In the genomic region with DNA sequence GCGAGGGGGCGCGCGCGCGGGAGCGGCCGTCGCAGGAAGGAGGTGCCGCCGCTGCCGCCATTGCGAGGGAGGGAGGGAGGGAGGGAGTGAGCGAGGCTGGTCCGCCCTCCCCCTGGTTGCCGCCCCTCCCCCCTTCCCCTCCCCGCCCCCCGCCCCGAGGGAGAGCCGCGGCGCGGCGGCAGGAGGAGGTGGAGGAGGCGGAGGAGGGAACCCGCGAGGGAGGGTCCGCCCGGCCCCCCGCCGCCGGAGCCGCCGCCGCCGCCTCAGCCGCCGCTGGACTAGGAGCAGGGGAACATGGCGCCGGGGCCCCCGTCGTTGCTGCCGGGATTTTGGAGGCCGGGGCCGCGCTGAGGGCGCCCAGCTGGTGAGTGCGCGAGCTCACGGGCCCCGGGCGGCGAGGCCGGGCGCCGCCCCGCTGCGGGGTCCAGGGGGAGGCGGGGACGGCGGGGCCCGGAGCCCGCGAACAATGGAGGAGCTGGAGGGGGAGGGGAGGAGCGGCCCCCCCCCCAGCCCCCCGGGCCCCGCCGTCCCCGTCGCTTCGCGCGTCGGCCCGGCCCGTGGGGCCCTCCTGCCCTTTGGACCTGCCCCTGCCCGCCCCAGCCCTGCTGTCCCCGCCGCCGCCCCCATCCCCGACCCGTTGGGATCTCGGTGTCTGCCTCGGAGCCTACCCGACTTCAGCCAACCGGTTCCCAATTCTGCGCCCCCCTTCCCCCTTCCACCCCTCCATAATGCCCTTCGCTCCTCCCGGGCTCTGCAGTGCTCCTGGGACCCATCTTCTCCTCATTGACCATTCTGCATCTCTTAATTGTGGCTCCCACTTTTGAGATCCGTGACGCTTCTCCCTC, we compare ENCODE assay signal across 8 cellular contexts. TPM values are rescaled to one million over a fixed set of nuclear protein-coding genes. Genes with fewer than 3 reads are reported as not detected.
A peak's percentile ranks its signal among the peaks of the same experiment; 100 is the strongest.
DNase-seq lines count a peak whose midpoint lies in the region; ATAC-seq, FAIRE-seq and TF ChIP-seq lines count a peak whose summit lies in the region.

A gene (plus strand): TSS at position 152 of the 845 bp plus-strand sequence. CDS start 57,679 bp downstream, outside the sequence.

- peaks cover 8% of the 10 kb centered on the region for H3K36me3 Mint-ChIP-seq in activated CD8-positive, alpha-beta memory T cell treated with anti-CD3 and anti-CD28 coated beads, Interleukin-2, amount 10 ng/mL, durations not matched to agents 7 days and 5 days
- no peaks in the 10 kb centered on the region for H3K36me3 Mint-ChIP-seq in naive B cell

- peak within 1 kb of the TSS; percentile 88 for H3K27ac Mint-ChIP-seq in activated CD8-positive, alpha-beta memory T cell treated with anti-CD3 and anti-CD28 coated beads, Interleukin-2, amount 10 ng/mL, durations not matched to agents 7 days and 5 days
- peak within 1 kb of the TSS; percentile 77 to 97 (median 94) for H3K27ac Mint-ChIP-seq in naive B cell

- CTCF ChIA-PET in activated CD8-positive, alpha-beta memory T cell treated with anti-CD3 and anti-CD28 coated beads, Interleukin-2, amount 10 ng/mL, durations not matched to agents 7 days and 5 days (lab: Charles Lee): interaction anchor here (0.7 to 3.0 kb wide), 6 partner anchors 125 to 176 kb away, joined by 3 to 15 read pairs (median 4); no protein-coding TSS in a partner anchor

- no peaks in the 10 kb centered on the region for H3K9me3 Mint-ChIP-seq in activated CD8-positive, alpha-beta memory T cell treated with anti-CD3 and anti-CD28 coated beads, Interleukin-2, amount 10 ng/mL, durations not matched to agents 7 days and 5 days (ENCODE audit: low read depth)
- peaks cover 0 to 5% (median 1%) of the 10 kb centered on the region in 7 donors for H3K9me3 Mint-ChIP-seq in naive B cell

- H3K4me3 Mint-ChIP-seq in activated CD8-positive, alpha-beta memory T cell treated with anti-CD3 and anti-CD28 coated beads, Interleukin-2, amount 10 ng/mL, durations not matched to agents 7 days and 5 days: peak within 1 kb of the TSS; percentile 81
- peak within 1 kb of the TSS in 7 of 8 donors; percentile 88 to 99 (median 96) for H3K4me3 Mint-ChIP-seq in naive B cell

- TF ChIP-seq CTCF in 22Rv1 (IDR thresholded peaks at IDR 0.05): no peak

- H3K27me3 Mint-ChIP-seq in activated CD8-positive, alpha-beta memory T cell treated with anti-CD3 and anti-CD28 coated beads, Interleukin-2, amount 10 ng/mL, durations not matched to agents 7 days and 5 days: no peaks in the 10 kb centered on the region
- no peaks in the 10 kb centered on the region for H3K27me3 Mint-ChIP-seq in naive B cell

- peak within 1 kb of the TSS; percentile 99 for H3K27ac ChIP-seq in 22Rv1

- peak; percentile 12 for ATAC-seq in GM19035 (IDR thresholded peaks at IDR 0.05; ENCODE audit: unreplicated experiment)
- no peak for ATAC-seq in activated CD8-positive, alpha-beta memory T cell treated with anti-CD3 and anti-CD28 coated beads, Interleukin-2, amount 10 ng/mL, durations not matched to agents 7 days and 5 days
- peak; percentile 66 for ATAC-seq in esophagus mucosa
- ATAC-seq in naive B cell (ENCODE audit: low read depth in 2 of 2): peak; percentile 51 to 54

- DNase-seq in HuH-7.5 (ENCODE audit: low spot score) (peak; percentile 81), naive B cell (no peak), urothelium cell line (ENCODE audit: low spot score) (peak; percentile 94), NCI-H2081 treated with DMSO at 0.1 percent for 48 hours (lab: John Stamatoyannopoulos, UW) (no peak)
- no peak for DNase-seq in activated CD8-positive, alpha-beta memory T cell treated with anti-CD3 and anti-CD28 coated beads, Interleukin-2, amount 10 ng/mL, durations not matched to agents 7 days and 5 days

- H3K4me1 Mint-ChIP-seq in activated CD8-positive, alpha-beta memory T cell treated with anti-CD3 and anti-CD28 coated beads, Interleukin-2, amount 10 ng/mL, durations not matched to agents 7 days and 5 days: peaks cover 23% of the 10 kb centered on the region
- peaks cover 17 to 32% (median 30%) of the 10 kb centered on the region in 3 donors for H3K4me1 Mint-ChIP-seq in naive B cell

- no peak for FAIRE-seq in urothelium cell line (lab: Jason Lieb, UNC)

RNA-seq across cellular contexts. Expression of the gene that starts here (rescaled TPM):
- total RNA-seq in activated CD8-positive, alpha-beta memory T cell treated with anti-CD3 and anti-CD28 coated beads, Interleukin-2, amount 10 ng/mL, durations not matched to agents 7 days and 5 days: 10 to 100 TPM; 31.7 to 35.0 TPM
- 33.0 TPM for total RNA-seq in esophagus mucosa
- 1 to 10 TPM in 5 of 6 donors, not detected in 1; 1.6 to 5.9 (median 2.0) TPM for polyA plus RNA-seq in naive B cell (ENCODE audit: low read depth in 6 of 6)

Comparison
In these comparisons a context has a peak if more than half of its experiments do, and no peak if none do; other contexts are left out.
1. DNase-seq: peak in HuH-7.5 (single experiment) and urothelium cell line (single experiment); none in activated CD8-positive, alpha-beta memory T cell treated with anti-CD3 and anti-CD28 coated beads, Interleukin-2, amount 10 ng/mL, durations not matched to agents 7 days and 5 days (single experiment), naive B cell (single experiment) and NCI-H2081 treated with DMSO at 0.1 percent for 48 hours (single experiment).